ENCODE assay signal across 9 cellular contexts in genomic region chr18:52903858-52904257, GRCh38.
DNase-seq lines count a peak whose midpoint lies in the region; ATAC-seq and TF ChIP-seq lines count a peak whose summit lies in the region.
"Had no signal": no experiment of that assay in that cellular context is flagged by ENCODE, and none has a peak within 500 bp of the region (broad histone marks: within the 10 kb centered on the region; RNA-seq: fewer than 3 reads in every experiment).

No MANE protein-coding gene starts in this region.

- DNase-seq in stimulated activated CD4-positive, alpha-beta T cell treated with anti-CD3 and anti-CD28 coated beads, Interleukin-2, amount 100 ng/mL, for 48 hours = peak; percentile 1 to 5
- no peak for DNase-seq in stimulated activated CD4-positive, alpha-beta T cell treated with anti-CD3 and anti-CD28 coated beads, Interleukin-4, amount 100 ng/mL, for 24 hours
- peak; percentile 24 for DNase-seq in NCI-H2227 treated with DMSO at 0.1 percent for 48 hours (lab: John Stamatoyannopoulos, UW)
- no peak for DNase-seq in breast epithelium (ENCODE audit: low spot score in 2 of 2)
- DNase-seq in neuronal stem cell (ENCODE audit: low spot score) = peak; percentile 45
- DNase-seq in T-helper 2 cell treated with Interferon-gamma antibody and Interleukin-4, amounts not matched to agents 5 μg/mL and 100 μg/mL, for 36 hours (ENCODE audit: low spot score) = no peak
- no peak for DNase-seq in central memory CD4-positive, alpha-beta T cell
- DNase-seq: naive B cell had no signal

- H3K4me1 Mint-ChIP-seq in T-helper 2 cell treated with Interferon-gamma antibody and Interleukin-4, amounts not matched to agents 5 μg/mL and 100 μg/mL, for 36 hours (ENCODE audit: low read depth) = no peaks in the 10 kb centered on the region
- H3K4me1 Mint-ChIP-seq: naive B cell had no signal

- no peaks in the 10 kb centered on the region for H3K9me3 Mint-ChIP-seq in T-helper 2 cell treated with Interferon-gamma antibody and Interleukin-4, amounts not matched to agents 5 μg/mL and 100 μg/mL, for 36 hours

- H2AFZ ChIP-seq in neuronal stem cell (ENCODE audit: low read length) = peak overlapping the region; percentile 8

- no peak overlapping the region for H2BK5ac ChIP-seq in neuronal stem cell (ENCODE audit: low read length)

- H3K27me3 ChIP-seq in breast epithelium (no peaks in the 10 kb centered on the region), neuronal stem cell (ENCODE audit: control insufficient read depth in 3 of 3, insufficient read depth in 3 of 3, low read depth in 1 of 3, low read length in 3 of 3) (no peaks in the 10 kb centered on the region)

- no peak overlapping the region for H3K18ac ChIP-seq in neuronal stem cell (ENCODE audit: low read length)

- no peak for ATAC-seq in GM19452 (IDR thresholded peaks at IDR 0.05; ENCODE audit: unreplicated experiment)

- H3K27ac Mint-ChIP-seq in T-helper 2 cell treated with Interferon-gamma antibody and Interleukin-4, amounts not matched to agents 5 μg/mL and 100 μg/mL, for 36 hours = no peak overlapping the region
- H3K27ac Mint-ChIP-seq: naive B cell had no signal

- H3K27me3 Mint-ChIP-seq in T-helper 2 cell treated with Interferon-gamma antibody and Interleukin-4, amounts not matched to agents 5 μg/mL and 100 μg/mL, for 36 hours (ENCODE audit: low read depth) = no peaks in the 10 kb centered on the region
- H3K27me3 Mint-ChIP-seq: naive B cell had no signal

- H3K4me3 ChIP-seq in breast epithelium (no peak overlapping the region), neuronal stem cell (ENCODE audit: low read length in 2 of 2) (no peak overlapping the region)

- no peak overlapping the region for H3K23ac ChIP-seq in neuronal stem cell (ENCODE audit: low read depth, low read length, poor library complexity)

- H3K4me1 ChIP-seq in breast epithelium = no peaks in the 10 kb centered on the region
- peaks cover 0 to under 1% of the 10 kb centered on the region in 2 donors for H3K4me1 ChIP-seq in neuronal stem cell (ENCODE audit: control insufficient read depth in 2 of 2, insufficient read depth in 1 of 2, low read depth in 1 of 2, low read length in 2 of 2)

- H3K9me3 ChIP-seq in breast epithelium = no peaks in the 10 kb centered on the region
- no peaks in the 10 kb centered on the region for H3K9me3 ChIP-seq in neuronal stem cell (replicated peaks in 1 of 2; ENCODE audit: control insufficient read depth in 2 of 2, insufficient read depth in 1 of 2, low read depth in 1 of 2, low read length in 2 of 2)

- TF ChIP-seq POLR2A in breast epithelium (IDR thresholded peaks at IDR 0.05) = no peak

- H3K4ac ChIP-seq in neuronal stem cell (ENCODE audit: low read length) = no peak overlapping the region

- H3K27ac ChIP-seq in breast epithelium = no peak overlapping the region
- no peak overlapping the region for H3K27ac ChIP-seq in neuronal stem cell (replicated peaks; ENCODE audit: low read length)

- no peak overlapping the region for H3K4me3 Mint-ChIP-seq in T-helper 2 cell treated with Interferon-gamma antibody and Interleukin-4, amounts not matched to agents 5 μg/mL and 100 μg/mL, for 36 hours
- H3K4me3 Mint-ChIP-seq: naive B cell had no signal

- H2AK5ac ChIP-seq in neuronal stem cell (ENCODE audit: low read depth, low read length) = no peak overlapping the region

- H3K79me1 ChIP-seq in neuronal stem cell (ENCODE audit: low read depth, low read length) = no peaks in the 10 kb centered on the region

- H4K8ac ChIP-seq in neuronal stem cell (ENCODE audit: low read depth, low read length) = no peak overlapping the region

- no peak overlapping the region for H2BK120ac ChIP-seq in neuronal stem cell (ENCODE audit: low read depth, low read length)

- no peak overlapping the region for H3K9ac ChIP-seq in neuronal stem cell (ENCODE audit: low read depth, low read length, poor library complexity)

- no peak overlapping the region for H4K91ac ChIP-seq in neuronal stem cell (ENCODE audit: low read depth, low read length, poor library complexity)

- H3K36me3 Mint-ChIP-seq in T-helper 2 cell treated with Interferon-gamma antibody and Interleukin-4, amounts not matched to agents 5 μg/mL and 100 μg/mL, for 36 hours (ENCODE audit: low read depth) = no peaks in the 10 kb centered on the region
- H3K36me3 Mint-ChIP-seq: naive B cell had no signal

- no peaks in the 10 kb centered on the region for H3K36me3 ChIP-seq in breast epithelium
- H3K36me3 ChIP-seq in neuronal stem cell (replicated peaks in 1 of 2; ENCODE audit: control insufficient read depth in 2 of 2, insufficient read depth in 2 of 2, low read length in 2 of 2) = no peaks in the 10 kb centered on the region

- TF ChIP-seq CTCF in breast epithelium (IDR thresholded peaks at IDR 0.05) = peak in 2 of 3 donors; percentile 22 to 26

- H2BK12ac ChIP-seq in neuronal stem cell (ENCODE audit: low read length) = no peak overlapping the region

- no peak overlapping the region for H2BK15ac ChIP-seq in neuronal stem cell (ENCODE audit: low read length)

- intact Hi-C loops in breast epithelium (cut with DNase I; ENCODE audit: low total_unique reads) = no loop called here

- WGBS in neuronal stem cell (ENCODE audit: extremely low coverage in 2 of 2, insufficient read length in 2 of 2, insufficient replicate concordance in 1 of 2), 2 donors = no CpG with 5 or more reads among the region's 3 CpGs

- no peak overlapping the region for H3K14ac ChIP-seq in neuronal stem cell (ENCODE audit: low read length)

- no peak overlapping the region for H3K4me2 ChIP-seq in neuronal stem cell (ENCODE audit: insufficient read depth, low read length, poor library complexity, severe bottlenecking)

Comparison
In these comparisons a context has a peak if more than half of its experiments do, and no peak if none do; other contexts are left out.
1. DNase-seq: peak in stimulated activated CD4-positive, alpha-beta T cell treated with anti-CD3 and anti-CD28 coated beads, Interleukin-2, amount 100 ng/mL, for 48 hours (2 of 2), NCI-H2227 treated with DMSO at 0.1 percent for 48 hours (single experiment) and neuronal stem cell (single experiment); none in stimulated activated CD4-positive, alpha-beta T cell treated with anti-CD3 and anti-CD28 coated beads, Interleukin-4, amount 100 ng/mL, for 24 hours (single experiment), breast epithelium (0 of 2), T-helper 2 cell treated with Interferon-gamma antibody and Interleukin-4, amounts not matched to agents 5 μg/mL and 100 μg/mL, for 36 hours (single experiment) and central memory CD4-positive, alpha-beta T cell (single experiment).